Comparison of ENCODE assay signal across 21 cellular contexts in the genomic region with DNA sequence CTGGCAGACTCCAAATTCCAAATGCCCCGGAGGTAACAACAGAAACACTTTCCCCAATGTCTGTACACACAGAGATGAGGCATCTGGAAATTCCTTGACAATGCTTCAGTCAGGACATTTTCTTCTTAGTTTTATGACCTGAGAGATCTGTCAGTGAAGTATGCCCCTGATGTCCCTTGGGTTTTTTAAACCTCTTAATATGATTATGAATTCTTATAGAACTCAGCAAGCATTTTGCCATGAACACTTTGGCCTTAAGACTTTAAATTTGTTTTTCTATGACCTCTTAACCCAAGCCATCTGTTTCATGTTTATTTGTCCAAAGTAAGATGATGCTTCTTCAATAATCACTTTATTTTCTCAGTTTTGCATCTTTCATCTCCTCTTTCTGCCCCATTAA.
DNase-seq lines count a peak whose midpoint lies in the region; ATAC-seq and TF ChIP-seq lines count a peak whose summit lies in the region.
"Had no signal": no experiment of that assay in that cellular context is flagged by ENCODE, and none has a peak within 500 bp of the region (broad histone marks: within the 10 kb centered on the region; RNA-seq: fewer than 3 reads in every experiment).

No MANE protein-coding gene starts in this region.

- H3K4me2 ChIP-seq in parathyroid adenoma (ENCODE audit: low read length): no peak overlapping the region
- H3K4me2 ChIP-seq: A549; BLaER1 treated with 17β-estradiol and CSF1 and Interleukin-3, amounts not matched to agents 10 nM and 100 nM had no signal

- peak; percentile 3 for DNase-seq in ELF-1 (ENCODE audit: low read depth, low spot score)
- peak; percentile 38 for DNase-seq in NCI-H82 treated with DMSO at 0.1 percent for 48 hours (lab: John Stamatoyannopoulos, UW; ENCODE audit: unreplicated experiment)
- peak; percentile 3 for DNase-seq in fibroblast of gingiva (ENCODE audit: low read depth)
- DNase-seq in T-helper 2 cell: no peak
- DNase-seq in HCEC 1CT: no peak
- DNase-seq: 8988T; ACHN; AML-193; BE2C; Calu3; CD4-positive, alpha-beta T cell; COR-L47; DMS53; DMS79 treated with DMSO at 0.1 percent for 48 hours; GM23248; H7 had no signal

- H3K4me1 ChIP-seq in parathyroid adenoma: peaks cover 61% of the 10 kb centered on the region
- H3K4me1 ChIP-seq: A549; BLaER1 treated with 17β-estradiol and CSF1 and Interleukin-3, amounts not matched to agents 10 nM and 100 nM had no signal

- peak overlapping the region; percentile 99 for H3K27ac ChIP-seq in parathyroid adenoma
- H3K27ac ChIP-seq: A549; BLaER1 treated with 17β-estradiol and CSF1 and Interleukin-3, amounts not matched to agents 10 nM and 100 nM; GM23248 had no signal

- TF ChIP-seq CTCF in parathyroid adenoma (IDR thresholded peaks at IDR 0.05): no peak

- H3K4me3 ChIP-seq in parathyroid adenoma (ENCODE audit: low read depth, low read length): no peak overlapping the region
- H3K4me3 ChIP-seq: A549; BLaER1 treated with 17β-estradiol and CSF1 and Interleukin-3, amounts not matched to agents 10 nM and 100 nM; GM23248 had no signal

- H2AFZ ChIP-seq in parathyroid adenoma: no peak overlapping the region
- H2AFZ ChIP-seq: GM23248 had no signal

- H3K36me3 ChIP-seq in parathyroid adenoma (ENCODE audit: control insufficient read depth, insufficient read depth, low read length): no peaks in the 10 kb centered on the region
- H3K36me3 ChIP-seq: BE2C; BLaER1 treated with 17β-estradiol and CSF1 and Interleukin-3, amounts not matched to agents 10 nM and 100 nM had no signal

- no peak for ATAC-seq in GM19455 (IDR thresholded peaks at IDR 0.05; ENCODE audit: unreplicated experiment)
- ATAC-seq: A549, HCT116 had no signal

- H3K9me3 ChIP-seq in parathyroid adenoma (ENCODE audit: control insufficient read depth, low read length): no peaks in the 10 kb centered on the region
- H3K9me3 ChIP-seq: A549; BE2C; BLaER1 treated with 17β-estradiol and CSF1 and Interleukin-3, amounts not matched to agents 10 nM and 100 nM had no signal

- H3K27me3 ChIP-seq in parathyroid adenoma (ENCODE audit: control insufficient read depth, insufficient read depth, low read length): no peaks in the 10 kb centered on the region
- H3K27me3 ChIP-seq: BE2C; BLaER1 treated with 17β-estradiol and CSF1 and Interleukin-3, amounts not matched to agents 10 nM and 100 nM had no signal

- H3K79me2 ChIP-seq in parathyroid adenoma: peaks cover 20% of the 10 kb centered on the region

- no peak overlapping the region for H3K9ac ChIP-seq in parathyroid adenoma
- H3K9ac ChIP-seq: BLaER1 treated with 17β-estradiol and CSF1 and Interleukin-3, amounts not matched to agents 10 nM and 100 nM; GM23248 had no signal

Comparison
In these comparisons a context has a peak if more than half of its experiments do, and no peak if none do; other contexts are left out.
1. DNase-seq: peak in ELF-1 (single experiment), NCI-H82 treated with DMSO at 0.1 percent for 48 hours (single experiment) and fibroblast of gingiva (single experiment); none in T-helper 2 cell (0 of 5) and HCEC 1CT (single experiment).